In genomic region chr2:239173301-239173700, GRCh38 we compare ENCODE assay signal across 16 cellular contexts.
DNase-seq lines count a peak whose midpoint lies in the region; TF ChIP-seq lines count a peak whose summit lies in the region.
"Had no signal": no experiment of that assay in that cellular context is flagged by ENCODE, and none has a peak within 500 bp of the region (broad histone marks: within the 10 kb centered on the region; RNA-seq: fewer than 3 reads in every experiment).

No MANE protein-coding gene starts in this region.

- TF ChIP-seq CTCF in KMS-11 (conservative IDR thresholded peaks at IDR 0.05; ENCODE audit: low read depth, low read length) (no peak), BE2C (IDR thresholded peaks at IDR 0.05; ENCODE audit: low read depth, low read length) (no peak)

- H2AFZ ChIP-seq in KMS-11 (ENCODE audit: low read depth), result no peak overlapping the region

- no peaks in the 10 kb centered on the region for H3K27me3 ChIP-seq in KMS-11 (ENCODE audit: insufficient read depth, low read depth)
- H3K27me3 ChIP-seq in adipocyte (replicated peaks; ENCODE audit: control insufficient read depth, insufficient read depth, low read length), result no peaks in the 10 kb centered on the region
- H3K27me3 ChIP-seq in BE2C, result no peaks in the 10 kb centered on the region
- H3K27me3 ChIP-seq: BLaER1 had no signal

- H3K36me3 ChIP-seq in KMS-11 (ENCODE audit: insufficient read depth) (no peaks in the 10 kb centered on the region), adipocyte (ENCODE audit: control insufficient read depth, insufficient read depth, low read length, severe bottlenecking) (peaks cover 16% of the 10 kb centered on the region), BE2C (peaks cover 18% of the 10 kb centered on the region)
- H3K36me3 ChIP-seq: HAP-1 had no signal

- H3K9ac ChIP-seq in KMS-11 (no peak overlapping the region), adipocyte (ENCODE audit: low read length) (no peak overlapping the region)
- H3K9ac ChIP-seq: BLaER1 had no signal

- H3K4me2 ChIP-seq in KMS-11, result peak overlapping the region; percentile 43; the same call in 1 of the 2 replicates
- H3K4me2 ChIP-seq: BLaER1 had no signal

- DNase-seq in NCI-H146 (lab: John Stamatoyannopoulos, UW), result peak; percentile 45
- DNase-seq in adipocyte (ENCODE audit: low read depth), result no peak
- DNase-seq in ureter (ENCODE audit: low spot score), result no peak
- DNase-seq in GM19240 (ENCODE audit: insufficient read length, low spot score), result no peak
- DNase-seq in BE2C, result no peak
- DNase-seq: CD4-positive, alpha-beta T cell; CD8-positive, alpha-beta memory T cell; DMS 273 treated with DMSO at 0.1 percent for 48 hours; DMS79; EL; GDM1; GOT3; HFFc6 had no signal

- no peaks in the 10 kb centered on the region for H3K79me2 ChIP-seq in KMS-11 (ENCODE audit: insufficient read depth, low read depth)

- peaks cover 37% of the 10 kb centered on the region for H3K9me3 ChIP-seq in adipocyte (ENCODE audit: control insufficient read depth, low read length)
- 0 out of 2 replicates have a peak, but pooled peaks cover 3% of the 10 kb centered on the region for H3K9me3 ChIP-seq in BE2C

- peak overlapping the region; percentile 6; the same call in 1 of the 2 replicates for H3K27ac ChIP-seq in KMS-11
- H3K27ac ChIP-seq: BLaER1 had no signal

- H3K4me1 ChIP-seq in KMS-11 (ENCODE audit: low read depth, poor library complexity, severe bottlenecking) (peaks cover 18% of the 10 kb centered on the region), adipocyte (ENCODE audit: control insufficient read depth, insufficient read depth, low read length) (no peaks in the 10 kb centered on the region), BE2C (no peaks in the 10 kb centered on the region)
- H3K4me1 ChIP-seq: HAP-1 had no signal

- H3K4me3 ChIP-seq in KMS-11 (IDR thresholded peaks at IDR 0.05; ENCODE audit: insufficient read depth, low read depth, low read length) (no peak overlapping the region), adipocyte (ENCODE audit: low read length) (peak overlapping the region; percentile 17), BE2C (ENCODE audit: low read depth, low read length) (no peak overlapping the region)
- H3K4me3 ChIP-seq: BLaER1, HAP-1 had no signal

- H4K20me1 ChIP-seq in KMS-11 (ENCODE audit: insufficient read depth), result no peaks in the 10 kb centered on the region
- H4K20me1 ChIP-seq: BLaER1 had no signal
